9 cellular contexts compared by ENCODE assay signal in genomic region chr13:20119960-20120359, GRCh38. TPM values are rescaled to one million over a fixed set of nuclear protein-coding genes. Genes with fewer than 3 reads are reported as not detected.
DNase-seq lines count a peak whose midpoint lies in the region; ATAC-seq, FAIRE-seq and TF ChIP-seq lines count a peak whose summit lies in the region.
"Had no signal": no experiment of that assay in that cellular context is flagged by ENCODE, and none has a peak within 500 bp of the region (broad histone marks: within the 10 kb centered on the region; RNA-seq: fewer than 3 reads in every experiment).

No MANE protein-coding gene starts in this region.

- H3K27ac Mint-ChIP-seq in Caco-2 (ENCODE audit: unreplicated experiment) = peak overlapping the region; percentile 88

- H3K4me3 ChIP-seq in Caco-2 (ENCODE audit: low read depth, low read length) (no peak overlapping the region), esophagus muscularis mucosa (peak overlapping the region in 3 of 4 donors; percentile 31 to 45 (median 37)), pancreas (no peak overlapping the region)

- CTCF ChIA-PET in Caco-2 (lab: Charles Lee) = interaction anchor here (0.5 to 1.6 kb wide), 4 partner anchors 11 to 135 kb away, joined by 3 to 6 read pairs (median 4); partner anchors contain the start of gene GJA3

- peaks cover 15% of the 10 kb centered on the region for H3K4me1 Mint-ChIP-seq in Caco-2 (ENCODE audit: low read depth, unreplicated experiment)

- no peak for TF ChIP-seq POLR2A in esophagus muscularis mucosa (IDR thresholded peaks at IDR 0.05; ENCODE audit: low read depth)

- H3K9me3 ChIP-seq in Caco-2 (no peaks in the 10 kb centered on the region), esophagus muscularis mucosa (no peaks in the 10 kb centered on the region), pancreas (no peaks in the 10 kb centered on the region)

- no peak for TF ChIP-seq EP300 in esophagus muscularis mucosa (IDR thresholded peaks at IDR 0.05)

- TSS peak; percentile 94 for BruUV-seq in Caco-2 (replicated peaks; lab: Mats Ljungman, UMichigan)

- intact Hi-C loops in Caco-2 (cut with micrococcal nuclease; ENCODE audit: unreplicated experiment) (loop anchor here (1.0 kb wide), 1 partner anchor 8 kb away; no protein-coding TSS in a partner anchor), esophagus muscularis mucosa (cut with DNase I) (loop anchor here (5.0 kb wide), 1 partner anchor 42 kb away; the partner anchor contains the start of gene GJA3), pancreas (cut with DNase I) (no loop called here)

- H3K27me3 ChIP-seq in Caco-2 (replicated peaks; ENCODE audit: control insufficient read depth, insufficient read depth, low read length) (no peaks in the 10 kb centered on the region), esophagus muscularis mucosa (no peaks in the 10 kb centered on the region), pancreas (no peaks in the 10 kb centered on the region)

- POLR2A ChIA-PET in Caco-2 (lab: Charles Lee) = no interaction called here

- FAIRE-seq in pancreas (lab: Jason Lieb, UNC) = no peak

- H3K36me3 Mint-ChIP-seq in Caco-2 (ENCODE audit: insufficient read depth, unreplicated experiment) = peaks cover 30% of the 10 kb centered on the region

- 93% methylated on average over 3 of the region's 3 CpGs for WGBS in esophagus muscularis mucosa
- WGBS in pancreas, 2 donors = 78 to 93% methylated on average over 3 of the region's 3 CpGs

- H3K4me1 ChIP-seq in Caco-2 (peaks cover 19% of the 10 kb centered on the region), esophagus muscularis mucosa (peaks cover 11 to 24% (median 18%) of the 10 kb centered on the region in 4 donors), pancreas (peaks cover 0 to 5% (median 0%) of the 10 kb centered on the region in 3 donors)

- H3K36me3 ChIP-seq in Caco-2 (ENCODE audit: control insufficient read depth, insufficient read depth, low read length) (no peaks in the 10 kb centered on the region), esophagus muscularis mucosa (no peaks in the 10 kb centered on the region), pancreas (no peaks in the 10 kb centered on the region)

- ATAC-seq in pancreas = no peak
- ATAC-seq in HG03565 (IDR thresholded peaks at IDR 0.05; ENCODE audit: unreplicated experiment) = no peak
- ATAC-seq in esophagus mucosa = no peak

- H3K27ac ChIP-seq in esophagus muscularis mucosa (replicated peaks in 1 of 4) = peak overlapping the region; percentile 91 to 95 (median 92)
- H3K27ac ChIP-seq in pancreas = peak overlapping the region in 3 of 4 donors; percentile 82 to 90 (median 86)

- DNase-seq in Caco-2 = no peak
- DNase-seq in OCI-M1 (lab: John Stamatoyannopoulos, UW) = peak; percentile 58
- DNase-seq in esophagus muscularis mucosa (ENCODE audit: extremely low spot score) = no peak
- DNase-seq in pancreas = no peak
- no peak for DNase-seq in hepatic stellate cell (ENCODE audit: low spot score)
- DNase-seq in NCI-H82 treated with DMSO at 0.1 percent for 48 hours (lab: John Stamatoyannopoulos, UW; ENCODE audit: unreplicated experiment) = no peak
- DNase-seq: HCEC 1CT had no signal

- H3K9me3 Mint-ChIP-seq in Caco-2 (ENCODE audit: unreplicated experiment) = no peaks in the 10 kb centered on the region

- TF ChIP-seq CTCF in Caco-2 (IDR thresholded peaks at IDR 0.05; ENCODE audit: insufficient read depth in 1 of 2, low read depth in 1 of 2, low read length in 1 of 2, severe bottlenecking in 1 of 2, unreplicated experiment in 1 of 2) (no peak), esophagus muscularis mucosa (IDR thresholded peaks at IDR 0.05) (no peak), pancreas (IDR thresholded peaks at IDR 0.05) (no peak)

- peaks cover 3% of the 10 kb centered on the region for H3K27me3 Mint-ChIP-seq in Caco-2 (ENCODE audit: insufficient read depth, unreplicated experiment)

- peak overlapping the region; percentile 90 for H3K4me3 Mint-ChIP-seq in Caco-2 (ENCODE audit: unreplicated experiment)

RNA-seq across cellular contexts. Expression of gene GJA3, which starts 40.9 kb away (rescaled TPM):
- total RNA-seq in Caco-2 (2022) (0.09 and 0.11 TPM in 2 replicates), esophagus muscularis mucosa (not detected), pancreas (under 1 TPM; 0.03 to 0.15 (median 0.07) TPM), esophagus mucosa (1.5 TPM)
- polyA plus RNA-seq in pancreas = under 1 TPM; 0.08 to 0.40 TPM

Comparison
In these comparisons a context has a peak if more than half of its experiments do, and no peak if none do; other contexts are left out.
1. H3K4me3 ChIP-seq: peak in esophagus muscularis mucosa (3 of 4); none in Caco-2 (single experiment) and pancreas (0 of 4).
2. intact Hi-C loops: an anchor here in Caco-2 (1.0 kb wide) and esophagus muscularis mucosa (5.0 kb wide); none called in pancreas.